In the genomic region with DNA sequence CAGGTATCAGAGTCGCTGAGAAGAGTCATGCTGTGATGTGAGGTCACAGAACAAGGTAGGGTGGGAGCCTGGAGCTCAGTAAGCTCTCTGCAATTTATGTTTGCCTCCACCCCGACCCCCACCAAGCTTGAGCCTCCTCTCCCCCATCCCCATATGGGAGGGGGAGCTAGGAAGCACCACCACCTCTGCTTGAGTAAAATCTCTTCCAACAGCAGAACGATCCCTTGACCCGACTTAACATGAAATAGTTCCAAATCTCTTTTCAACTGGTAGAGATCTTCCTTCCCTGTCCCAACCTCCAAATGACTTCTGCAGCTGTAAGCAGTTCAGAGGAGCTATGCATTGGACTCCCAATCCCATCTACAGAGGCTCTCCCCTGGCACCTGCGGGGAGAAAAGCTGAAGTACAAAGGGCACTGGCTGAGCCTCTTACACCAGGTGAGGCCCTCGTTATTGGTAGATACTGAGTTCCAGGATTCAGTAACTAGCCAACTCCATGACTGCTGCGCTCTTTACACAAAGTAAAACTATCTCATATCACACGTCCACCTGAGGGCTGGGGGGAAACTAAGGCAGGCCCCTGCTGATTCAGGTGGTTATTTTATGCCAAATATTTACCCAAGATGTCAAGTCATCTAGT, we compare ENCODE assay signal across 8 cellular contexts. TPM values are rescaled to one million over a fixed set of nuclear protein-coding genes. Genes with fewer than 3 reads are reported as not detected.
A peak's percentile ranks its signal among the peaks of the same experiment; 100 is the strongest.
DNase-seq lines count a peak whose midpoint lies in the region; ATAC-seq and TF ChIP-seq lines count a peak whose summit lies in the region.

No MANE protein-coding gene starts in this region.

- peaks cover 58% of the 10 kb centered on the region for H4K20me1 ChIP-seq in BLaER1

- DNase-seq in HFF-Myc (ENCODE audit: extremely low read depth, low read depth) = no peak
- DNase-seq in activated CD8-positive, alpha-beta memory T cell treated with anti-CD3 and anti-CD28 coated beads, Interleukin-2, amount 50 U/mL, for 4 hours = peak; percentile 19
- peak in 2 of 3 donors; percentile 27 to 35 for DNase-seq in right cardiac atrium
- peak; percentile 15 for DNase-seq in stimulated activated CD8-positive, alpha-beta memory T cell treated with anti-CD3 and anti-CD28 coated beads, Interleukin-15, amount 100 ng/mL, for 1 hour (ENCODE audit: low read depth)
- DNase-seq in Ammon's horn (ENCODE audit: low spot score) = no peak
- no peak for DNase-seq in GM19240 (ENCODE audit: insufficient read length, low spot score)

- H3K4me3 ChIP-seq in BLaER1 (peak overlapping the region; percentile 97), HFF-Myc (replicated peaks; ENCODE audit: low read depth, low read length) (peak overlapping the region; percentile 69), right cardiac atrium (ENCODE audit: low read length) (peak overlapping the region; percentile 74)

- H3K9me3 ChIP-seq in BLaER1 = peaks cover 9% of the 10 kb centered on the region; the same call in 1 of the 2 replicates
- H3K9me3 ChIP-seq in right cardiac atrium (ENCODE audit: control insufficient read depth, low read length) = no peaks in the 10 kb centered on the region

- H3K36me3 ChIP-seq in BLaER1 = peaks cover 40% of the 10 kb centered on the region

- no peak for TF ChIP-seq CTCF in HFF-Myc (IDR thresholded peaks at IDR 0.05; ENCODE audit: low read depth, low read length, missing control alignments)

- H3K27me3 ChIP-seq in BLaER1 = no peaks in the 10 kb centered on the region
- H3K27me3 ChIP-seq in right cardiac atrium (ENCODE audit: control insufficient read depth, insufficient read depth) = no peaks in the 10 kb centered on the region

- intact Hi-C loops in right cardiac atrium (cut with DNase I) = no loop called here

- peak overlapping the region; percentile 96 for H3K9ac ChIP-seq in BLaER1

- H3K4me1 ChIP-seq in BLaER1 (peaks cover 22% of the 10 kb centered on the region), right cardiac atrium (ENCODE audit: control insufficient read depth, insufficient read depth, low read length) (no peaks in the 10 kb centered on the region)

- 27% methylated on average over 8 of the region's 8 CpGs for WGBS in right cardiac atrium

- H3K27ac ChIP-seq in BLaER1 (peak overlapping the region; percentile 89; the same call in 1 of the 2 replicates), right cardiac atrium (ENCODE audit: low read length) (peak overlapping the region; percentile 63)

- H3K4me2 ChIP-seq in BLaER1 = peak overlapping the region; percentile 97

- ATAC-seq in right cardiac atrium (no peak), GM21529 (IDR thresholded peaks at IDR 0.05; ENCODE audit: unreplicated experiment) (no peak)

RNA-seq across cellular contexts. Expression of gene ACTG1, which starts 3.4 kb away (rescaled TPM):
- 100 to 1,000 TPM; 347 to 772 (median 510) TPM for total RNA-seq in right cardiac atrium
- 410 TPM for polyA plus RNA-seq in right cardiac atrium

RNA-seq across cellular contexts. Expression of gene FSCN2, which starts 19.0 kb away (rescaled TPM):
- under 1 TPM; 0.45 to 0.63 (median 0.53) TPM for total RNA-seq in right cardiac atrium
- polyA plus RNA-seq in right cardiac atrium = 0.48 TPM

RNA-seq across cellular contexts. Expression of gene FAAP100, which starts 43.0 kb away (rescaled TPM):
- total RNA-seq in right cardiac atrium = 10 to 100 TPM; 12.0 to 15.3 (median 13.5) TPM
- 13.0 TPM for polyA plus RNA-seq in right cardiac atrium

Comparison
In these comparisons a context has a peak if more than half of its experiments do, and no peak if none do; other contexts are left out.
1. DNase-seq: peak in activated CD8-positive, alpha-beta memory T cell treated with anti-CD3 and anti-CD28 coated beads, Interleukin-2, amount 50 U/mL, for 4 hours (single experiment), right cardiac atrium (2 of 3) and stimulated activated CD8-positive, alpha-beta memory T cell treated with anti-CD3 and anti-CD28 coated beads, Interleukin-15, amount 100 ng/mL, for 1 hour (single experiment); none in HFF-Myc (single experiment), Ammon's horn (single experiment) and GM19240 (single experiment).
2. Peak in every context shown above with its lines, with median percentiles within 50 percentile points of each other: H3K4me3 ChIP-seq.